In genomic region chr22:20957118-20957690, GRCh38 we compare ENCODE assay signal across 1 cellular context.
TF ChIP-seq lines count a peak whose summit lies in the region.

No MANE protein-coding gene starts in this region.

TF ChIP-seq in HepG2, 621 proteins besides CTCF, POLR2A, EP300 and RAD21 (continued from another document and continues in another):
- TF ChIP-seq ARID5B (CRISPR knock-in tag; IDR thresholded peaks at IDR 0.05) = no peak
- no peak for TF ChIP-seq PTBP1 (IDR thresholded peaks at IDR 0.05; ENCODE audit: low read depth, low read length, poor library complexity, severe bottlenecking)
- TF ChIP-seq SP2 (CRISPR knock-in tag; IDR thresholded peaks at IDR 0.05) = no peak
- TF ChIP-seq HMG20A (CRISPR knock-in tag; IDR thresholded peaks at IDR 0.05; ENCODE audit: borderline replicate concordance) = no peak
- TF ChIP-seq HNRNPK (IDR thresholded peaks at IDR 0.05; ENCODE audit: low read depth, low read length, poor library complexity, severe bottlenecking) = peak; percentile 71
- no peak for TF ChIP-seq ZBTB34 (CRISPR knock-in tag; IDR thresholded peaks at IDR 0.05)
- no peak for TF ChIP-seq SATB2 (CRISPR knock-in tag; IDR thresholded peaks at IDR 0.05)
- no peak for TF ChIP-seq SNAPC2 (CRISPR knock-in tag; IDR thresholded peaks at IDR 0.05)
- no peak for TF ChIP-seq SMAD3 (CRISPR knock-in tag; IDR thresholded peaks at IDR 0.05)
- no peak for TF ChIP-seq SIN3B (IDR thresholded peaks at IDR 0.05; ENCODE audit: low read length)
- TF ChIP-seq TRIM22 (IDR thresholded peaks at IDR 0.05) = no peak
- TF ChIP-seq ELF4 (CRISPR knock-in tag; IDR thresholded peaks at IDR 0.05; ENCODE audit: borderline replicate concordance) = 0 out of 2 replicates have a peak, but pooled peaks have one; percentile 30
- TF ChIP-seq DPF2 (CRISPR knock-in tag; IDR thresholded peaks at IDR 0.05; ENCODE audit: borderline replicate concordance, low read depth) = 0 out of 2 replicates have a peak, but pooled peaks have one; percentile 44
- 0 out of 2 replicates have a peak, but pooled peaks have one; percentile 4 for TF ChIP-seq MYC (CRISPR knock-in tag; IDR thresholded peaks at IDR 0.05; ENCODE audit: borderline replicate concordance)
- TF ChIP-seq ZNF543 (CRISPR knock-in tag; IDR thresholded peaks at IDR 0.05) = no peak
- 0 out of 2 replicates have a peak, but pooled peaks have one; percentile 21 for TF ChIP-seq ZNF788 (CRISPR knock-in tag; IDR thresholded peaks at IDR 0.05; ENCODE audit: borderline replicate concordance)
- TF ChIP-seq ZZZ3 (CRISPR knock-in tag; IDR thresholded peaks at IDR 0.05; ENCODE audit: borderline replicate concordance) = no peak
- no peak for TF ChIP-seq ZNF781 (CRISPR knock-in tag; IDR thresholded peaks at IDR 0.05; ENCODE audit: borderline replicate concordance, not compliant biosample characterization)
- TF ChIP-seq NFE2L2 (IDR thresholded peaks at IDR 0.05; ENCODE audit: low read length) = no peak
- TF ChIP-seq RARG (CRISPR knock-in tag; IDR thresholded peaks at IDR 0.05; ENCODE audit: low read depth) = no peak
- no peak for TF ChIP-seq ZMYM3 (CRISPR knock-in tag; IDR thresholded peaks at IDR 0.05)
- peak; percentile 75; the same call in 1 of the 2 replicates for TF ChIP-seq ZNF136 (CRISPR knock-in tag; IDR thresholded peaks at IDR 0.05; ENCODE audit: low read depth)
- no peak for TF ChIP-seq PHB2 (IDR thresholded peaks at IDR 0.05; ENCODE audit: partially characterized antibody)
- TF ChIP-seq HNF4A (CRISPR knock-in tag; IDR thresholded peaks at IDR 0.05) = 0 out of 2 replicates have a peak, but pooled peaks have one; percentile 32
- no peak for TF ChIP-seq GLMP (CRISPR knock-in tag; IDR thresholded peaks at IDR 0.05; ENCODE audit: borderline replicate concordance)
- no peak for TF ChIP-seq SRSF9 (IDR thresholded peaks at IDR 0.05; ENCODE audit: borderline replicate concordance, insufficient read depth, low read depth, low read length, poor library complexity, severe bottlenecking)
- no peak for TF ChIP-seq SCMH1 (CRISPR knock-in tag; IDR thresholded peaks at IDR 0.05; ENCODE audit: borderline replicate concordance)
- no peak for TF ChIP-seq ZNF704 (CRISPR knock-in tag; IDR thresholded peaks at IDR 0.05; ENCODE audit: borderline replicate concordance)
- TF ChIP-seq ZNF567 (CRISPR knock-in tag; IDR thresholded peaks at IDR 0.05; ENCODE audit: borderline replicate concordance) = no peak
- no peak for TF ChIP-seq ZNF354B (CRISPR knock-in tag; IDR thresholded peaks at IDR 0.05)
- no peak for TF ChIP-seq FOSL1 (CRISPR knock-in tag; IDR thresholded peaks at IDR 0.05; ENCODE audit: borderline replicate concordance)
- 0 out of 2 replicates have a peak, but pooled peaks have one; percentile 17 for TF ChIP-seq SALL2 (CRISPR knock-in tag; IDR thresholded peaks at IDR 0.05)
- TF ChIP-seq SP1 (IDR thresholded peaks at IDR 0.05) = no peak
- TF ChIP-seq SP1 (CRISPR knock-in tag; IDR thresholded peaks at IDR 0.05) = no peak
- TF ChIP-seq ZNF10 (CRISPR knock-in tag; IDR thresholded peaks at IDR 0.05; ENCODE audit: borderline replicate concordance, low read depth) = no peak
- TF ChIP-seq PHF21A (CRISPR knock-in tag; IDR thresholded peaks at IDR 0.05) = no peak
- TF ChIP-seq ZKSCAN5 (CRISPR knock-in tag; IDR thresholded peaks at IDR 0.05) = 0 out of 2 replicates have a peak, but pooled peaks have one; percentile 19
- TF ChIP-seq RBM39 (IDR thresholded peaks at IDR 0.05; ENCODE audit: low read depth, low read length, poor library complexity, severe bottlenecking) = no peak
- TF ChIP-seq ARNT2 (CRISPR knock-in tag; IDR thresholded peaks at IDR 0.05; ENCODE audit: low read depth) = peak; percentile 58; the same call in 1 of the 2 replicates
- no peak for TF ChIP-seq CREB3 (CRISPR knock-in tag; IDR thresholded peaks at IDR 0.05)
- no peak for TF ChIP-seq RFX5 (IDR thresholded peaks at IDR 0.05; ENCODE audit: low read depth, low read length)
- no peak for TF ChIP-seq ZBTB44 (CRISPR knock-in tag; IDR thresholded peaks at IDR 0.05)
- TF ChIP-seq MIER3 (CRISPR knock-in tag; IDR thresholded peaks at IDR 0.05; ENCODE audit: borderline replicate concordance) = no peak
- TF ChIP-seq ZNF782 (CRISPR knock-in tag; IDR thresholded peaks at IDR 0.05; ENCODE audit: borderline replicate concordance) = no peak
- TF ChIP-seq ZNF556 (CRISPR knock-in tag; IDR thresholded peaks at IDR 0.05; ENCODE audit: borderline replicate concordance) = no peak
- no peak for TF ChIP-seq ZBTB4 (CRISPR knock-in tag; IDR thresholded peaks at IDR 0.05; ENCODE audit: borderline replicate concordance)
- no peak for TF ChIP-seq MBNL3 (CRISPR knock-in tag; conservative IDR thresholded peaks at IDR 0.05)
- TF ChIP-seq ZNF777 (CRISPR knock-in tag; IDR thresholded peaks at IDR 0.05) = 0 out of 2 replicates have a peak, but pooled peaks have one; percentile 24
- no peak for TF ChIP-seq KMT2A (CRISPR knock-in tag; IDR thresholded peaks at IDR 0.05)
- TF ChIP-seq RCOR2 (CRISPR knock-in tag; IDR thresholded peaks at IDR 0.05) = no peak; the same call in 1 of the 2 replicates
- TF ChIP-seq IRF2 (CRISPR knock-in tag; IDR thresholded peaks at IDR 0.05) = no peak; the same call in 1 of the 2 replicates
- peak; percentile 80; the same call in 1 of the 2 replicates for TF ChIP-seq CCDC6 (CRISPR knock-in tag; IDR thresholded peaks at IDR 0.05)
- TF ChIP-seq ZNF674 (CRISPR knock-in tag; IDR thresholded peaks at IDR 0.05; ENCODE audit: low read depth) = no peak
- no peak for TF ChIP-seq GPN1 (CRISPR knock-in tag; IDR thresholded peaks at IDR 0.05; ENCODE audit: borderline replicate concordance)
- no peak for TF ChIP-seq MEIS1 (CRISPR knock-in tag; IDR thresholded peaks at IDR 0.05; ENCODE audit: borderline replicate concordance)
- no peak for TF ChIP-seq ATF7 (IDR thresholded peaks at IDR 0.05)
- TF ChIP-seq ATF7 (CRISPR knock-in tag; IDR thresholded peaks at IDR 0.05) = no peak
- no peak for TF ChIP-seq ZNF546 (CRISPR knock-in tag; conservative IDR thresholded peaks at IDR 0.05)
- TF ChIP-seq DRAP1 (CRISPR knock-in tag; IDR thresholded peaks at IDR 0.05) = no peak
- TF ChIP-seq ZFP1 (CRISPR knock-in tag; IDR thresholded peaks at IDR 0.05) = no peak
- no peak for TF ChIP-seq ZNF207 (IDR thresholded peaks at IDR 0.05; ENCODE audit: borderline replicate concordance)
